ENCODE assay signal across 8 cellular contexts in the genomic region with DNA sequence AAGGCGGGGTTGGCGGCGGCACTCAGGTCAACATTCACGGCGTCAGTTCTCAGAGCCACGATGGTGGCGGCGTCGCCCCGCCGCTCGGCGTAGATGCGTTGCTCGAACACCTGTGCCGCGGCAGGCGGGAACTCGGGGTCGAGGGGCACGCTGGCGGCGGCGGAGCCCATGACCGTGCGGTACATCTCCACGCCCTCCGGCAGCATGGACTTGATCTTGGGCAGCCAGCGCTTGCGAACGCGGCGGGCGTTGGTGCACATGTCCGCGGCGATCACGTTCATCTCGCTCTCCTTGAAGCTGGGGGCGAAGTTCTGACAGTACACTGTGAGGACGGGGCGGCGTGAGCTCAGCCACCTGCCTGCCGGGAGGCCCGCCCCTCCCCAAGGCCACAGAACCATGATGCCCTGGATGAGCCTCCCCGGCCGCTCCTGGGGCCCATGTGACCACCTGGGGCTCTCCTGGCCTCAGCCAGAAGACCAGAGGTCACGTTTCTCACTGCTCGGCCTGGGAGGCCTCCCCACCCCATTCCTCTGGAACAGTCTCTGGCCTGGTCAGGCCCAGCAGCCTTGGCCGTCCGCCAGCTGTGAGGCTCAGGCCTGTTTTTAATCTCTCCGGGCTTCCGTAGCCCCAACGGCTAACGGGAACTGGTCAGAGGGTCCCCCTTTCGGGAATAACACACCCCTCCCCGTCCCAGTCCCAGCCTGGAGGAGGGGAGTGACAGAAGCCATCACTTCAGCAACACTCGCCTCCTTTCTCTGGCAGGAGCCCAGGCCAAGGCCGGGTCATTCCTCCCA. TPM values are rescaled to one million over a fixed set of nuclear protein-coding genes. Genes with fewer than 3 reads are reported as not detected.
A peak's percentile ranks its signal among the peaks of the same experiment; 100 is the strongest.
DNase-seq lines count a peak whose midpoint lies in the region; ATAC-seq and TF ChIP-seq lines count a peak whose summit lies in the region.
"Had no signal": no experiment of that assay in that cellular context is flagged by ENCODE, and none has a peak within 500 bp of the region (broad histone marks: within the 10 kb centered on the region; RNA-seq: fewer than 3 reads in every experiment).

No MANE protein-coding gene starts in this region.

- no peak for ATAC-seq in RWPE2 (ENCODE audit: low read depth)
- ATAC-seq in upper lobe of right lung = peak; percentile 35
- ATAC-seq in HG03457 (IDR thresholded peaks at IDR 0.05; ENCODE audit: unreplicated experiment) = no peak
- ATAC-seq: activated CD8-positive, alpha-beta T cell treated with anti-CD3 and anti-CD28 coated beads for 36 hours had no signal

- peaks cover 4% of the 10 kb centered on the region for H3K4me1 ChIP-seq in RWPE2 (ENCODE audit: insufficient read depth, poor library complexity, severe bottlenecking)
- H3K4me1 ChIP-seq in upper lobe of right lung = peaks cover 28% of the 10 kb centered on the region

- H3K27ac ChIP-seq in RWPE2 (ENCODE audit: poor library complexity, severe bottlenecking) = no peak overlapping the region
- H3K27ac ChIP-seq in upper lobe of right lung = peak overlapping the region; percentile 75

- intact Hi-C loops in upper lobe of right lung (cut with DNase I) = no loop called here

- peak; percentile 54 for DNase-seq in RWPE2 (ENCODE audit: low spot score)
- peak; percentile 77 for DNase-seq in fibroblast of mammary gland (ENCODE audit: low read depth)
- DNase-seq in myocyte (ENCODE audit: low read depth) = peak; percentile 25
- DNase-seq in upper lobe of right lung = peak; percentile 81
- DNase-seq in UCSD-AML1 (lab: John Stamatoyannopoulos, UW; ENCODE audit: unreplicated experiment) = no peak
- DNase-seq in activated CD4-positive, alpha-beta T cell treated with anti-CD3 and anti-CD28 coated beads, Interleukin-2, amount 50 U/mL, for 1 hour = no peak
- DNase-seq: activated CD8-positive, alpha-beta T cell treated with anti-CD3 and anti-CD28 coated beads for 36 hours had no signal

- H3K27me3 ChIP-seq in RWPE2 (ENCODE audit: insufficient read depth, poor library complexity, severe bottlenecking) = no peaks in the 10 kb centered on the region
- no peaks in the 10 kb centered on the region for H3K27me3 ChIP-seq in upper lobe of right lung

- H3K4me3 ChIP-seq in RWPE2 (ENCODE audit: severe bottlenecking) = no peak overlapping the region
- no peak overlapping the region for H3K4me3 ChIP-seq in fibroblast of mammary gland (ENCODE audit: control insufficient read depth, low read depth, low read length)
- peak overlapping the region; percentile 29 for H3K4me3 ChIP-seq in upper lobe of right lung

- H3K9me3 ChIP-seq in RWPE2 (ENCODE audit: severe bottlenecking) (no peaks in the 10 kb centered on the region), upper lobe of right lung (no peaks in the 10 kb centered on the region)

- TF ChIP-seq CTCF in RWPE2 (IDR thresholded peaks at IDR 0.05; ENCODE audit: poor library complexity, severe bottlenecking) (no peak), fibroblast of mammary gland (conservative IDR thresholded peaks at IDR 0.05; ENCODE audit: control insufficient read depth, insufficient read depth, low read depth, low read length) (no peak), upper lobe of right lung (IDR thresholded peaks at IDR 0.05) (no peak)

- H3K36me3 ChIP-seq in RWPE2 (ENCODE audit: low read depth) = no peaks in the 10 kb centered on the region
- peaks cover 26% of the 10 kb centered on the region for H3K36me3 ChIP-seq in upper lobe of right lung

RNA-seq across cellular contexts. Expression of a gene that starts 50.7 kb away (rescaled TPM):
- 56.7 and 68.6 TPM in 2 replicates for total RNA-seq in myocyte
- 43.2 TPM for polyA plus RNA-seq in myocyte (2012)
- total RNA-seq in upper lobe of right lung = 30.1 TPM

Comparison
In these comparisons a context has a peak if more than half of its experiments do, and no peak if none do; other contexts are left out.
1. DNase-seq: peak in RWPE2 (single experiment), fibroblast of mammary gland (single experiment), myocyte (single experiment) and upper lobe of right lung (single experiment); none in UCSD-AML1 (single experiment) and activated CD4-positive, alpha-beta T cell treated with anti-CD3 and anti-CD28 coated beads, Interleukin-2, amount 50 U/mL, for 1 hour (single experiment).